In the genomic region with DNA sequence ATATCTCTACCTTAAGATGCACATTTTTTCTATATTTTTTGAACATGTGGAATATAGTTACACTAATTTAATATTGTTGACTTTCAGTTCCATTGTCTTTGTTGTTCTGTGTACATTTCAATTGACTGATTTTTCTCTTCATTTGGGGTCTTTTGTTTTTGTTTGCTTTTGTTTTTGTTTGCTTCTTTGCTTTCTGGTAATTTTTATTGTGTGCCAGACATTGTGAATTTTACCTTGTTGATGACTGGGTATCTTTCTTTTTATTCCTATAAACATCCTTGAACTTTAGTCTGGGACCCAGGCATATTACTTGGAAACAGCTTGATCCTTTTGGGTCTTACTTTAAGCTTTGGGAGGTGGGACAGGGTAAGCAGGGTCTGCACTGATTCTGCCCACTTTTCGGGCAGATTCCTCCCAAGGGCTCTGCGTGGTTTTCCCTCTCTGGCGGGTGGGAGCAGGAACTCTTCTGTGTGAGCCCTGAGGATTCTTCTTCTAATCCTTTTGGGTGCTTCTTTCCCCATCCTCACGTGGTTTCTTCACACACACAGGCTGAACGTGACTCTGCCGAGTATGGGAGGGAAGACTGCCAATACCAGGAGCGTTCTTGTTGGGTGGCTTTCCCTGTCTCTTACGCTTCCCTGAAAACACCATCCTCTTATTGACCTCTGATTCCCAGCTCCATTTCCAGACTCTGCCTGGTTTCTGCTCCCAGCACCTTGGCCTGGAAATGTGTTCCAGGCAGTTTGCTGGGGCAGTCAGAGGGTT, we compare ENCODE assay signal across 1 cellular context.
TF ChIP-seq lines count a peak whose summit lies in the region.

No MANE protein-coding gene starts in this region.

TF ChIP-seq in HEK293, 187 proteins besides CTCF, POLR2A, EP300 and RAD21 (continued from another document):
- TF ChIP-seq, protein P1, sequence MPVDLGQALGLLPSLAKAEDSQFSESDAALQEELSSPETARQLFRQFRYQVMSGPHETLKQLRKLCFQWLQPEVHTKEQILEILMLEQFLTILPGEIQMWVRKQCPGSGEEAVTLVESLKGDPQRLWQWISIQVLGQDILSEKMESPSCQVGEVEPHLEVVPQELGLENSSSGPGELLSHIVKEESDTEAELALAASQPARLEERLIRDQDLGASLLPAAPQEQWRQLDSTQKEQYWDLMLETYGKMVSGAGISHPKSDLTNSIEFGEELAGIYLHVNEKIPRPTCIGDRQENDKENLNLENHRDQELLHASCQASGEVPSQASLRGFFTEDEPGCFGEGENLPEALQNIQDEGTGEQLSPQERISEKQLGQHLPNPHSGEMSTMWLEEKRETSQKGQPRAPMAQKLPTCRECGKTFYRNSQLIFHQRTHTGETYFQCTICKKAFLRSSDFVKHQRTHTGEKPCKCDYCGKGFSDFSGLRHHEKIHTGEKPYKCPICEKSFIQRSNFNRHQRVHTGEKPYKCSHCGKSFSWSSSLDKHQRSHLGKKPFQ (tag by site-specific recombination; IDR thresholded peaks at IDR 0.05), result no peak
TF ChIP-seq in HEK293: peak in this region for 8.
